ENCODE assay signal across 22 cellular contexts in the genomic region with DNA sequence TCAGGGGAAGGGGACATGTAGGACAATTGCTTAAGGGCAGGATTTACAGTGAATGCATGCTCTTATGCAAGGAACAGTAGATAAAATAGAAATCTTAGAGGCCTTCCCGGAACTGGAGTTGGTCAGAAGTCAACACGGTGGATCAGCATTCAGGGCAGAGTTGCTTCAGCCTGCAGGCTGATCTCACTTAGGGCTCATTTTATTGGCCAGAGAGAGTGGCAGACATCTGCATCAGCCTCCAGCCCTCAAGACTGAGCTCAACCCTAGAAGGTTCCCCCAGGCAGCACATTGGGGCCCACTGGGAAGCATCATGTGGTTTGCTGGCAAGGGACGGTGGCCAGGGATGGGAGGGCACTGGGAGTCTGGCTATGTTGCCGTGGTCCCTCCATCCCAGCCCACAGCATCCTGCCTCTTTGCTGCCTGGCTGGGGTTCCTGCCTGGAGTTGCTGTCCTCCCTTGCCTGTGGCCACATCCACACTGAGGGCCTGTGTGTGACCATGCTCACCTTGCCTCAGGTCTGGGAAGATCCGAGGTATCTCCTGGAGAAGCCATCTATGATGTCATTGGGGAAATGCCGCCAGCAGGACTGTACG. TPM values are rescaled to one million over a fixed set of nuclear protein-coding genes. Genes with fewer than 3 reads are reported as not detected.
DNase-seq lines count a peak whose midpoint lies in the region; ATAC-seq and TF ChIP-seq lines count a peak whose summit lies in the region.
"Had no signal": no experiment of that assay in that cellular context is flagged by ENCODE, and none has a peak within 500 bp of the region (broad histone marks: within the 10 kb centered on the region; RNA-seq: fewer than 3 reads in every experiment).

No MANE protein-coding gene starts in this region.

- no peak for TF ChIP-seq CTCF in activated CD8-positive, alpha-beta T cell treated with anti-CD3 and anti-CD28 coated beads for 36 hours (IDR thresholded peaks at IDR 0.05)
- TF ChIP-seq CTCF in coronary artery (IDR thresholded peaks at IDR 0.05) = no peak
- no peak for TF ChIP-seq CTCF in osteoblast (IDR thresholded peaks at IDR 0.05; ENCODE audit: extremely low read depth, low read depth, low read length)
- TF ChIP-seq CTCF in gastrocnemius medialis (IDR thresholded peaks at IDR 0.05 in 4 of 5, conservative IDR thresholded peaks at IDR 0.05 in 1 of 5) = no peak

- peak; percentile 18 for DNase-seq in activated CD8-positive, alpha-beta T cell treated with anti-CD3 and anti-CD28 coated beads, Interleukin-2, amount 10 ng/mL, durations not matched to agents 7 days and 5 days
- DNase-seq in activated CD8-positive, alpha-beta T cell treated with anti-CD3 and anti-CD28 coated beads for 36 hours = no peak
- DNase-seq in H7 (peak; percentile 16), coronary artery (ENCODE audit: low spot score) (peak; percentile 55), osteoblast (ENCODE audit: insufficient read length, low spot score, missing footprints) (peak; percentile 48), gastrocnemius medialis (no peak)
- DNase-seq in activated naive CD4-positive, alpha-beta T cell treated with anti-CD3 and anti-CD28 coated beads for 36 hours = no peak
- no peak for DNase-seq in stimulated activated CD4-positive, alpha-beta T cell treated with anti-CD3 and anti-CD28 coated beads, Interleukin-4, amount 100 ng/mL, for 1 hour
- DNase-seq: Calu3; CD8-positive, alpha-beta T cell; EL; Karpas-422; NCI-H1417 treated with DMSO at 0.1 percent for 48 hours; NCI-H1930; NCI-H345; NCI-H524 treated with DMSO at 0.1 percent for 48 hours; PC-3; RPMI8226 had no signal

- no peaks in the 10 kb centered on the region for H3K9me3 Mint-ChIP-seq in activated CD8-positive, alpha-beta T cell treated with anti-CD3 and anti-CD28 coated beads, Interleukin-2, amount 10 ng/mL, durations not matched to agents 7 days and 5 days (ENCODE audit: insufficient read depth)
- no peaks in the 10 kb centered on the region for H3K9me3 Mint-ChIP-seq in activated CD8-positive, alpha-beta T cell treated with anti-CD3 and anti-CD28 coated beads for 36 hours
- H3K9me3 Mint-ChIP-seq in activated naive CD4-positive, alpha-beta T cell treated with anti-CD3 and anti-CD28 coated beads for 36 hours = peaks cover 6% of the 10 kb centered on the region
- H3K9me3 Mint-ChIP-seq: CD8-positive, alpha-beta T cell had no signal

- no peak overlapping the region for H3K27ac ChIP-seq in coronary artery
- no peak overlapping the region for H3K27ac ChIP-seq in osteoblast (ENCODE audit: low read depth, low read length)
- no peak overlapping the region for H3K27ac ChIP-seq in gastrocnemius medialis

- no peak overlapping the region for H2AFZ ChIP-seq in osteoblast (ENCODE audit: low read length)

- no peak overlapping the region for H3K4me2 ChIP-seq in osteoblast (ENCODE audit: insufficient read depth, low read length)

- H3K4me3 ChIP-seq in H7 (ENCODE audit: insufficient read depth, low read depth, low read length) (no peak overlapping the region), coronary artery (no peak overlapping the region), osteoblast (ENCODE audit: insufficient read depth, low read length) (no peak overlapping the region), gastrocnemius medialis (no peak overlapping the region)

- H3K9me3 ChIP-seq in osteoblast (ENCODE audit: low read depth, low read length) (no peaks in the 10 kb centered on the region), gastrocnemius medialis (no peaks in the 10 kb centered on the region)

- intact Hi-C loops in activated CD8-positive, alpha-beta T cell treated with anti-CD3 and anti-CD28 coated beads for 36 hours (cut with micrococcal nuclease) = no loop called here
- intact Hi-C loops in activated naive CD4-positive, alpha-beta T cell treated with anti-CD3 and anti-CD28 coated beads for 36 hours (cut with micrococcal nuclease) = no loop called here
- intact Hi-C loops in gastrocnemius medialis (cut with DNase I; ENCODE audit: low total_unique reads) = no loop called here

- H3K4me3 Mint-ChIP-seq in activated CD8-positive, alpha-beta T cell treated with anti-CD3 and anti-CD28 coated beads, Interleukin-2, amount 10 ng/mL, durations not matched to agents 7 days and 5 days = no peak overlapping the region
- no peak overlapping the region for H3K4me3 Mint-ChIP-seq in activated CD8-positive, alpha-beta T cell treated with anti-CD3 and anti-CD28 coated beads for 36 hours
- H3K4me3 Mint-ChIP-seq in activated naive CD4-positive, alpha-beta T cell treated with anti-CD3 and anti-CD28 coated beads for 36 hours = no peak overlapping the region
- H3K4me3 Mint-ChIP-seq: CD8-positive, alpha-beta T cell; IgD-negative memory B cell had no signal

- no peak overlapping the region for H3K27ac Mint-ChIP-seq in activated CD8-positive, alpha-beta T cell treated with anti-CD3 and anti-CD28 coated beads, Interleukin-2, amount 10 ng/mL, durations not matched to agents 7 days and 5 days
- H3K27ac Mint-ChIP-seq in activated CD8-positive, alpha-beta T cell treated with anti-CD3 and anti-CD28 coated beads for 36 hours = no peak overlapping the region
- no peak overlapping the region for H3K27ac Mint-ChIP-seq in activated naive CD4-positive, alpha-beta T cell treated with anti-CD3 and anti-CD28 coated beads for 36 hours
- H3K27ac Mint-ChIP-seq: CD8-positive, alpha-beta T cell had no signal

- H3K27me3 Mint-ChIP-seq in activated CD8-positive, alpha-beta T cell treated with anti-CD3 and anti-CD28 coated beads, Interleukin-2, amount 10 ng/mL, durations not matched to agents 7 days and 5 days (ENCODE audit: low read depth) = no peaks in the 10 kb centered on the region
- H3K27me3 Mint-ChIP-seq in activated CD8-positive, alpha-beta T cell treated with anti-CD3 and anti-CD28 coated beads for 36 hours = no peaks in the 10 kb centered on the region
- H3K27me3 Mint-ChIP-seq in activated naive CD4-positive, alpha-beta T cell treated with anti-CD3 and anti-CD28 coated beads for 36 hours (ENCODE audit: low read depth) = no peaks in the 10 kb centered on the region
- H3K27me3 Mint-ChIP-seq: IgD-negative memory B cell had no signal

- no peaks in the 10 kb centered on the region for H3K27me3 ChIP-seq in H7 (ENCODE audit: control insufficient read depth, insufficient read depth, low read length)
- H3K27me3 ChIP-seq in osteoblast (ENCODE audit: insufficient read depth, low read length) = no peaks in the 10 kb centered on the region
- H3K27me3 ChIP-seq in gastrocnemius medialis = no peaks in the 10 kb centered on the region

- H3K36me3 ChIP-seq in H7 (replicated peaks; ENCODE audit: control insufficient read depth, insufficient read depth, low read length) (no peaks in the 10 kb centered on the region), osteoblast (ENCODE audit: insufficient read depth, low read length) (no peaks in the 10 kb centered on the region), gastrocnemius medialis (no peaks in the 10 kb centered on the region)

- no peak for ATAC-seq in activated CD8-positive, alpha-beta T cell treated with anti-CD3 and anti-CD28 coated beads, Interleukin-2, amount 10 ng/mL, durations not matched to agents 7 days and 5 days
- ATAC-seq in activated CD8-positive, alpha-beta T cell treated with anti-CD3 and anti-CD28 coated beads for 36 hours = no peak
- ATAC-seq in gastrocnemius medialis = no peak
- ATAC-seq: CD8-positive, alpha-beta T cell; PC-3 had no signal

- CTCF ChIA-PET in activated CD8-positive, alpha-beta T cell treated with anti-CD3 and anti-CD28 coated beads, Interleukin-2, amount 10 ng/mL, durations not matched to agents 7 days and 5 days (lab: Charles Lee) = interaction anchor here (3.0 kb wide), 1 partner anchor 28 kb away, joined by 11 read pairs; no protein-coding TSS in a partner anchor
- CTCF ChIA-PET in activated CD8-positive, alpha-beta T cell treated with anti-CD3 and anti-CD28 coated beads for 36 hours (lab: Charles Lee) = interaction anchor here (1.1 kb wide), 1 partner anchor 53 kb away, joined by 4 read pairs; no protein-coding TSS in a partner anchor
- CTCF ChIA-PET in activated naive CD4-positive, alpha-beta T cell treated with anti-CD3 and anti-CD28 coated beads for 36 hours (lab: Charles Lee) = no interaction called here

- POLR2A ChIA-PET in activated CD8-positive, alpha-beta T cell treated with anti-CD3 and anti-CD28 coated beads, Interleukin-2, amount 10 ng/mL, durations not matched to agents 7 days and 5 days (lab: Charles Lee) = no interaction called here
- POLR2A ChIA-PET in activated CD8-positive, alpha-beta T cell treated with anti-CD3 and anti-CD28 coated beads for 36 hours (lab: Charles Lee) = no interaction called here

- peaks cover 4% of the 10 kb centered on the region for H3K36me3 Mint-ChIP-seq in activated CD8-positive, alpha-beta T cell treated with anti-CD3 and anti-CD28 coated beads, Interleukin-2, amount 10 ng/mL, durations not matched to agents 7 days and 5 days (ENCODE audit: low read depth)
- H3K36me3 Mint-ChIP-seq in activated CD8-positive, alpha-beta T cell treated with anti-CD3 and anti-CD28 coated beads for 36 hours (ENCODE audit: low read depth) = peaks cover 11% of the 10 kb centered on the region
- peaks cover 16% of the 10 kb centered on the region for H3K36me3 Mint-ChIP-seq in activated naive CD4-positive, alpha-beta T cell treated with anti-CD3 and anti-CD28 coated beads for 36 hours (ENCODE audit: low read depth)

- no peaks in the 10 kb centered on the region for H3K4me1 Mint-ChIP-seq in activated CD8-positive, alpha-beta T cell treated with anti-CD3 and anti-CD28 coated beads, Interleukin-2, amount 10 ng/mL, durations not matched to agents 7 days and 5 days (ENCODE audit: low read depth)
- no peaks in the 10 kb centered on the region for H3K4me1 Mint-ChIP-seq in activated CD8-positive, alpha-beta T cell treated with anti-CD3 and anti-CD28 coated beads for 36 hours (ENCODE audit: low read depth)
- no peaks in the 10 kb centered on the region for H3K4me1 Mint-ChIP-seq in activated naive CD4-positive, alpha-beta T cell treated with anti-CD3 and anti-CD28 coated beads for 36 hours (ENCODE audit: low read depth)
- H3K4me1 Mint-ChIP-seq: IgD-negative memory B cell had no signal

- no peaks in the 10 kb centered on the region for H3K79me2 ChIP-seq in osteoblast (ENCODE audit: insufficient read depth, low read length)

- no peak for TF ChIP-seq POLR2A in gastrocnemius medialis (IDR thresholded peaks at IDR 0.05)

- H3K4me1 ChIP-seq in osteoblast (ENCODE audit: insufficient read depth, low read length) (no peaks in the 10 kb centered on the region), gastrocnemius medialis (no peaks in the 10 kb centered on the region)

- no peaks in the 10 kb centered on the region for H4K20me1 ChIP-seq in osteoblast (ENCODE audit: insufficient read depth, low read length)

- in situ Hi-C loops in gastrocnemius medialis (cut with MboI; ENCODE audit: low sequenced_read_pairs in 4 of 4) = no loop called here

RNA-seq across cellular contexts. Expression of gene SCART1, which starts 13.0 kb away (rescaled TPM):
- 1 to 10 TPM; 2.0 to 2.7 TPM for total RNA-seq in activated CD8-positive, alpha-beta T cell treated with anti-CD3 and anti-CD28 coated beads, Interleukin-2, amount 10 ng/mL, durations not matched to agents 7 days and 5 days
- 1 to 10 TPM; 2.8 to 2.9 TPM for total RNA-seq in activated CD8-positive, alpha-beta T cell treated with anti-CD3 and anti-CD28 coated beads for 36 hours
- 0.03 and 0.44 TPM in 2 replicates for total RNA-seq in H7 (2014; rRNA removed; shearing (Covaris generic))
- total RNA-seq in osteoblast (5.1 and 5.6 TPM in 2 replicates), gastrocnemius medialis (1 to 10 TPM in 2 of 4 donors, under 1 TPM in 2; 0.11 to 1.4 (median 0.71) TPM)
- total RNA-seq in activated naive CD4-positive, alpha-beta T cell treated with anti-CD3 and anti-CD28 coated beads for 36 hours = 1 to 10 TPM; 1.5 to 1.6 TPM

RNA-seq across cellular contexts. Expression of gene SPRN, which starts 42.4 kb away (rescaled TPM):
- total RNA-seq in activated CD8-positive, alpha-beta T cell treated with anti-CD3 and anti-CD28 coated beads, Interleukin-2, amount 10 ng/mL, durations not matched to agents 7 days and 5 days = not detected
- total RNA-seq in activated CD8-positive, alpha-beta T cell treated with anti-CD3 and anti-CD28 coated beads for 36 hours = not detected
- total RNA-seq in H7 (2014; rRNA removed; shearing (Covaris generic)) = 0.18 TPM in 1 of 2 replicates, not detected in the other
- total RNA-seq in osteoblast = under 0.01 TPM in 2 replicates
- not detected for total RNA-seq in activated naive CD4-positive, alpha-beta T cell treated with anti-CD3 and anti-CD28 coated beads for 36 hours
- not detected for total RNA-seq in gastrocnemius medialis
- total RNA-seq: Calu3; CD8-positive, alpha-beta T cell; H4; HT-29; MCF 10A; PC-3 had no signal

Comparison
In these comparisons a context has a peak if more than half of its experiments do, and no peak if none do; other contexts are left out.
1. DNase-seq: peak in activated CD8-positive, alpha-beta T cell treated with anti-CD3 and anti-CD28 coated beads, Interleukin-2, amount 10 ng/mL, durations not matched to agents 7 days and 5 days (single experiment), H7 (single experiment), coronary artery (single experiment) and osteoblast (single experiment); none in activated CD8-positive, alpha-beta T cell treated with anti-CD3 and anti-CD28 coated beads for 36 hours (single experiment), activated naive CD4-positive, alpha-beta T cell treated with anti-CD3 and anti-CD28 coated beads for 36 hours (single experiment), stimulated activated CD4-positive, alpha-beta T cell treated with anti-CD3 and anti-CD28 coated beads, Interleukin-4, amount 100 ng/mL, for 1 hour (single experiment) and gastrocnemius medialis (0 of 2).